ENCODE assay signal across 1 cellular context in genomic region chr1:39214714-39214997, GRCh38.
TF ChIP-seq lines count a peak whose summit lies in the region.

No MANE protein-coding gene starts in this region.

TF ChIP-seq in GM23338, 12 proteins besides CTCF, POLR2A, EP300 and RAD21 (continued from another document):
- no peak for TF ChIP-seq ZNF462 (CRISPR knock-in tag; IDR thresholded peaks at IDR 0.05)
- no peak for TF ChIP-seq STAT1 (IDR thresholded peaks at IDR 0.05; ENCODE audit: unreplicated experiment)
